2 cellular contexts compared by ENCODE assay signal in the genomic region with DNA sequence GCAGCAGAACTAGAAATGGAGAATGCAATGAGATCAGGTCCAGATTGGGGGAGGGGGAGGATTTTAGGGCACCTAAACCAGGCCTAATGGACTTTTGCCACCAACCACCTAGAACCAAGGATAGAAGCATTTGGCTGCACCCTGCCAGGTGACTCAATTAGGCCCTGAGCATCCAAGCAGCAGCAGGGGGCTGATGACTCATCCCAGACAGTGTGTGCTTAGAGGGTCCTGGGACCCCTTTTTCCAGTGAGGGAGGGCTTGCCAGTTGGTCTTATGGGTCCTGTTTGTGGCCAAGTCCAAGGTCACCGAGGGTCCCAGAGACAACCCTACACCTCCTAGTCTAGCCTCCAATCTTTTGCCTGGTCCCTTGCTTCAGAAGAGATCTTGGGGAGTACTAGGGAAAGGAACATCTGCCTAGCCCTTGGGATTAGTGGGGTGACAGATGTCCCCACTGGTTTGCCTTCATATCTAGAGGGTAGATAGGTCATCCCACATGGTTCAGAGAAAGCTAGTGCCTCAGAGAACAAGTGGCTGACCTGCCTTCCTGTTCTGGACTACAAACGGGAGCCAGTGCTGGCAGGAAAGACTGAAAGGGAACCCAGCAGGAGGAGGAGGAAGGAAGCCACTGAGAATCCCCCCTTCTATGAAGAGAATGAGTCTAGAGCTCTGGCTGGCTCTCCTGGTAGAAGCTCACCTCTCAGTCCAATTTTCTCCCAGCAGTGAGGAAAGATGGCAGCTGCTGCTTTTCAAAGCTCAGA.
TF ChIP-seq lines count a peak whose summit lies in the region.

No MANE protein-coding gene starts in this region.

TF ChIP-seq in A549, 52 proteins besides CTCF, POLR2A, EP300 and RAD21:
- TF ChIP-seq RFX5 (IDR thresholded peaks at IDR 0.05) (no peak), SMC3 (IDR thresholded peaks at IDR 0.05) (no peak), HOXB13 (CRISPR knock-in tag; IDR thresholded peaks at IDR 0.05; ENCODE audit: low read depth) (no peak), ZC3H11A (IDR thresholded peaks at IDR 0.05) (no peak), FOSL2 (IDR thresholded peaks at IDR 0.05) (no peak), FOSL2 (CRISPR knock-in tag; IDR thresholded peaks at IDR 0.05) (peak; percentile 61; the same call in 1 of the 2 replicates)

TF ChIP-seq in endothelial cell of umbilical vein, 7 proteins besides CTCF, POLR2A, EP300 and RAD21:
- no peak for TF ChIP-seq GATA2 (IDR thresholded peaks at IDR 0.05; ENCODE audit: insufficient read depth, insufficient read length, low read depth, low read length)
- no peak for TF ChIP-seq MYC (IDR thresholded peaks at IDR 0.05; ENCODE audit: low read depth, low read length)
- TF ChIP-seq, protein P1, sequence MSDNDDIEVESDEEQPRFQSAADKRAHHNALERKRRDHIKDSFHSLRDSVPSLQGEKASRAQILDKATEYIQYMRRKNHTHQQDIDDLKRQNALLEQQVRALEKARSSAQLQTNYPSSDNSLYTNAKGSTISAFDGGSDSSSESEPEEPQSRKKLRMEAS (IDR thresholded peaks at IDR 0.05; ENCODE audit: insufficient read depth, insufficient read length), result no peak
